Comparison of ENCODE assay signal across 33 cellular contexts in the genomic region with DNA sequence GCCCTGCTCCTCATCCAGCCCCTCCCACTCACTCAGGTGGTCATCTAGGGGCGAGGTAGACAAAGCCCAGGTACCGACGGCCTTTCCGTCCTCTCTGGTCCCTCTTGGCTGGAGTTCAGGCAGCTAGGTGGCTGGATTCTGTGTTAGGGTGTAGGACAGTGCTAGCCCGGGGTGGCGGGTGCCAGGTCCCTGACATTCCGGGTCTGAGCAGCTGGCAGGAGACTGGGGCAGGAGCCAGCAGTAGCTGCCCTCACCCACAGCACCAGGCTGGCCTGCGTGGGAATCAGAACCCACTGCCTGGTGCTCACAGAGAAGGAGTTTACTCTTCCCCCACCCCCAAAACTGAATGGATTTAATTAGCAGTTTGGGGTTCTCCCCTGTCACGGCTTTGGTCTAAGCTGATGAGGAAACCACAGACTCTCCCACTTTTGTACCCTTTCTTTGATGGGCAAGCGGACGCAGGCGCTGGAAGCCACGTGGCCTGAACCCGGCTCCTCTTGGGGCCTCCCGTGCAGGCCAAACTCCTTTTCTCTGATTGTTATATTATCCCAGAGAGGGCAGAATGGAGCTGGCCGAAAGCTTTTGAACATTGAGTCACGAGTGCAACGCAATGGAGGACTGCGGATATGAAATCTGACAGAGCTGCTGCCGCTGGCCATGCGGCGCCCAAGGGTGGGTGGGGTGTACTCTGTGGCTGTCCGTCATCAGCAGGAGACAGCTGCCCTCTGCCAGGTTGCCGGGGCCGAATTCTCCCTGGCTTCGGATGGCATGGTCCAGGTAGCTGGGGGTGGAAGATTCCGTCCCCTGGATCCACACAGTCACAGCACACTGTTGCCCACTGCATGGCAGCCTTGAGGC. TPM values are rescaled to one million over a fixed set of nuclear protein-coding genes. Genes with fewer than 3 reads are reported as not detected.
"Had no signal": no experiment of that assay in that cellular context is flagged by ENCODE, and none has a peak within 500 bp of the region (broad histone marks: within the 10 kb centered on the region; RNA-seq: fewer than 3 reads in every experiment).

No MANE protein-coding gene starts in this region.

- H3K36me3 Mint-ChIP-seq: immature natural killer cell; memory B cell; naive thymus-derived CD8-positive, alpha-beta T cell; neural progenitor cell had no signal

- H3K27ac Mint-ChIP-seq: immature natural killer cell; memory B cell; naive thymus-derived CD8-positive, alpha-beta T cell; nephron progenitor cell; neural progenitor cell; progenitor cell of endocrine pancreas; stimulated activated naive B cell treated with anti-CD40 and anti-IgM and Interleukin-4, amounts not matched to agents 10 μg/mL and 1 μg/mL and 100 μg/mL, for 72 hours had no signal

- H2AFZ ChIP-seq: neural progenitor cell had no signal

- H3K27ac ChIP-seq: left ventricle myocardium inferior, neural progenitor cell, ovary, right atrium auricular region, right lobe of liver, stomach, testis, thyroid gland, transverse colon, upper lobe of left lung, vagina had no signal

- H3K9me3 Mint-ChIP-seq: memory B cell; naive thymus-derived CD8-positive, alpha-beta T cell had no signal

- H3K9ac ChIP-seq: neural progenitor cell had no signal

- H3K4me3 Mint-ChIP-seq: immature natural killer cell; memory B cell; nephron progenitor cell; neural progenitor cell; stimulated activated naive B cell treated with anti-CD40 and anti-IgM and Interleukin-4, amounts not matched to agents 10 μg/mL and 1 μg/mL and 100 μg/mL, for 72 hours had no signal

- H3K36me3 ChIP-seq: left ventricle myocardium inferior, neural progenitor cell, ovary, right atrium auricular region, right lobe of liver, stomach, thyroid gland, transverse colon, upper lobe of left lung, vagina had no signal

- DNase-seq: hypothalamus; immature natural killer cell; left ventricle myocardium inferior; naive thymus-derived CD8-positive, alpha-beta T cell; nephron progenitor cell; ovary; right lobe of liver; stimulated activated CD4-positive, alpha-beta T cell treated with anti-CD3 and anti-CD28 coated beads, Interleukin-1b, Interleukin-23, amount 100 ng/mL, for 48 hours; stimulated activated CD4-positive, alpha-beta T cell treated with anti-CD3 and anti-CD28 coated beads, Interleukin-2, amount 100 ng/mL, for 48 hours; stimulated activated CD4-positive, alpha-beta T cell treated with anti-CD3 and anti-CD28 coated beads, Interleukin-4, amount 100 ng/mL, for 4 hours; stimulated activated CD8-positive, alpha-beta memory T cell treated with anti-CD3 and anti-CD28 coated beads, Interleukin-4, amount 100 ng/mL, for 48 hours; stimulated activated naive B cell treated with anti-CD40 and anti-IgM and Interleukin-4, amounts not matched to agents 10 μg/mL and 1 μg/mL and 100 μg/mL, for 72 hours; stimulated activated naive CD8-positive, alpha-beta T cell treated with anti-CD3 and anti-CD28 coated beads, Interleukin-15, Interleukin-2, amounts not matched to agents 100 U/mL and 50 U/mL, for 24 hours; stomach; testis; thyroid gland; transverse colon had no signal

- H3K9me3 ChIP-seq: left ventricle myocardium inferior, ovary, right atrium auricular region, right lobe of liver, stomach, testis, thyroid gland, transverse colon, upper lobe of left lung, vagina had no signal

- ATAC-seq: naive thymus-derived CD8-positive, alpha-beta T cell; right lobe of liver; stimulated activated naive B cell treated with anti-CD40 and anti-IgM and Interleukin-4, amounts not matched to agents 10 μg/mL and 1 μg/mL and 100 μg/mL, for 72 hours; stimulated activated naive CD8-positive, alpha-beta T cell treated with anti-CD3 and anti-CD28 coated beads, Interleukin-15, Interleukin-2, amounts not matched to agents 100 U/mL and 50 U/mL, for 24 hours had no signal

- FAIRE-seq: islet of Langerhans had no signal

- H3K4me3 ChIP-seq: left ventricle myocardium inferior, neural progenitor cell, ovary, right atrium auricular region, right lobe of liver, smooth muscle cell, stomach, testis, thyroid gland, transverse colon, upper lobe of left lung, vagina had no signal

- H3K4me1 ChIP-seq: neural progenitor cell had no signal

- H3K4me2 ChIP-seq: neural progenitor cell, smooth muscle cell had no signal

- H3K27me3 ChIP-seq: neural progenitor cell, ovary, right atrium auricular region, right lobe of liver, testis, thyroid gland, transverse colon, upper lobe of left lung, vagina had no signal

RNA-seq across cellular contexts. Expression of a gene that starts 59.8 kb away (rescaled TPM):
- total RNA-seq: left ventricle myocardium inferior; lower leg skin; lung microvascular endothelial cell; mucosa of gallbladder; naive thymus-derived CD8-positive, alpha-beta T cell; omental fat pad; ovary; progenitor cell of endocrine pancreas; pulmonary artery endothelial cell; renal cortical epithelial cell; right atrium auricular region; right lobe of liver; skeletal muscle tissue; smooth muscle cell; stomach; thyroid gland; transverse colon; upper lobe of left lung; urinary bladder; vagina had no signal
- polyA plus RNA-seq: immature natural killer cell; naive thymus-derived CD8-positive, alpha-beta T cell; ovary; smooth muscle cell; stomach; urinary bladder had no signal
